ENCODE assay signal across 8 cellular contexts in the genomic region with DNA sequence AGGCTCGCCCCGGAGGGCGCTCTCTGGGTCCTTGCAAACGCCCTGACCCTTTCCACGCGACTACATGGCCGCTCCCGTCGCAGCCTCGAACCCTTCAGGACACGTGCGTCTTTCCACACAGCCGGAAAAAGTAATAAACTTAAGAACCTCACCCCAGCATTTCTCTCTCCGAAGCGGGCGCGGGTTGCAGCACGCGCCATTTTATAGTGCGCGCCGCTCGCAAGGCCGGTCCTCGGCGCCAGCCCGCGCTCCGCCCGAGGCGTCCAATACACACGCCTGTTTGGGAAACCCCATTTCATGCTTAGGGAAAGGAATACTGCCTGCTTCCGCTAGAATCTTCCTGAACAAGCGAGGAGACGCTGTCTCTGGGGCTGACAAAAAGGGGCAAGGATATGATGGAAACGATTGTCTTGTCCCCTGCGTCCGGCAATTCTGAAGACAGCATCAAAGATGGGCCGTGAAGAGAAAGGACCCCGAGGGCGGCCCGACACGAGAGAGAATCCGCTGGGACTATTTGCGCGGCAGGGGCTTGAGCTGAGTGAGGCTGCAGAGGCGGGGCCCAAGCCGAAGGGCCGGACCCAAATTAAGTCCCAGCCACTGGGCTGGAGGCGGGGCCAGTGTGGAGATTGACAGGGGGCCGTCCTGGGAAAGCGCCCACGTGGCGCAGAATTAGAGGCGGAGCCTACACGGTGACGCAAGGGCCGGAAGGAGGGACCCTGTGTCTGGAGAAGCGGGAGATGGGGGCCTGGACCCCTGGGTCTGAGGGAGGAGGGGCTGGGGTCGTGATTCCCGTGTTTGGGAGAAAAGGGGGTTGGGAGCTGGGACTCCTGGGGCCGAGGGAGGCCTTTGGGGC. TPM values are rescaled to one million over a fixed set of nuclear protein-coding genes. Genes with fewer than 3 reads are reported as not detected.
DNase-seq lines count a peak whose midpoint lies in the region; ATAC-seq, FAIRE-seq and TF ChIP-seq lines count a peak whose summit lies in the region.

No MANE protein-coding gene starts in this region.

- H3K4me3 ChIP-seq in fibroblast of mammary gland (ENCODE audit: control insufficient read depth, low read depth, low read length), result peak overlapping the region; percentile 99

- H3K36me3 Mint-ChIP-seq in naive thymus-derived CD8-positive, alpha-beta T cell, result peaks cover 0 to 20% (median 5%) of the 10 kb centered on the region in 3 donors
- peaks cover 23 to 42% of the 10 kb centered on the region in 2 donors for H3K36me3 Mint-ChIP-seq in stimulated activated naive B cell treated with anti-CD40 and anti-IgM and Interleukin-4, amounts not matched to agents 10 μg/mL and 1 μg/mL and 100 μg/mL, for 72 hours

- peaks cover 24 to 47% (median 40%) of the 10 kb centered on the region in 4 donors for H3K4me1 Mint-ChIP-seq in naive thymus-derived CD8-positive, alpha-beta T cell
- H3K4me1 Mint-ChIP-seq in stimulated activated naive B cell treated with anti-CD40 and anti-IgM and Interleukin-4, amounts not matched to agents 10 μg/mL and 1 μg/mL and 100 μg/mL, for 72 hours, result peaks cover 30 to 42% of the 10 kb centered on the region in 2 donors

- H3K27ac Mint-ChIP-seq in naive thymus-derived CD8-positive, alpha-beta T cell, result peak overlapping the region; percentile 99 to 100 (median 100)
- H3K27ac Mint-ChIP-seq in stimulated activated naive B cell treated with anti-CD40 and anti-IgM and Interleukin-4, amounts not matched to agents 10 μg/mL and 1 μg/mL and 100 μg/mL, for 72 hours, result peak overlapping the region; percentile 100

- no peaks in the 10 kb centered on the region for H3K9me3 Mint-ChIP-seq in naive thymus-derived CD8-positive, alpha-beta T cell
- H3K9me3 Mint-ChIP-seq in stimulated activated naive B cell treated with anti-CD40 and anti-IgM and Interleukin-4, amounts not matched to agents 10 μg/mL and 1 μg/mL and 100 μg/mL, for 72 hours, result peaks cover 0 to under 1% of the 10 kb centered on the region in 2 donors

- H3K27ac ChIP-seq in RWPE1, result peak overlapping the region; percentile 97

- CTCF ChIA-PET in RWPE1 (lab: Yijun Ruan, JAX), result no interaction called here

- peak overlapping the region; percentile 89 to 100 (median 99) for H3K4me3 Mint-ChIP-seq in naive thymus-derived CD8-positive, alpha-beta T cell
- peak overlapping the region; percentile 92 to 98 for H3K4me3 Mint-ChIP-seq in stimulated activated naive B cell treated with anti-CD40 and anti-IgM and Interleukin-4, amounts not matched to agents 10 μg/mL and 1 μg/mL and 100 μg/mL, for 72 hours

- TF ChIP-seq CTCF in RWPE1 (conservative IDR thresholded peaks at IDR 0.05; ENCODE audit: low read depth) (no peak), fibroblast of mammary gland (conservative IDR thresholded peaks at IDR 0.05; ENCODE audit: control insufficient read depth, insufficient read depth, low read depth, low read length) (no peak)

- FAIRE-seq in H54 (lab: Jason Lieb, UNC), result peak; percentile 65

- H3K27me3 Mint-ChIP-seq in naive thymus-derived CD8-positive, alpha-beta T cell, result no peaks in the 10 kb centered on the region
- peaks cover under 1 to 2% of the 10 kb centered on the region in 2 donors for H3K27me3 Mint-ChIP-seq in stimulated activated naive B cell treated with anti-CD40 and anti-IgM and Interleukin-4, amounts not matched to agents 10 μg/mL and 1 μg/mL and 100 μg/mL, for 72 hours

- TF ChIP-seq POLR2A in H54 (IDR thresholded peaks at IDR 0.05; ENCODE audit: low read depth, low read length), result peak; percentile 84

- DNase-seq in EL, result peak; percentile 99
- peak; percentile 97 for DNase-seq in H54 (ENCODE audit: insufficient read length, low spot score)
- peak; percentile 99 for DNase-seq in LoVo (ENCODE audit: low spot score)
- peak; percentile 97 for DNase-seq in RWPE1 (ENCODE audit: low spot score)
- peak; percentile 96 for DNase-seq in activated T-helper 9 cell treated with anti-CD3 and anti-CD28 coated beads, Interleukin-2, amount 50 U/mL, for 16 hours (ENCODE audit: low read depth)
- DNase-seq in fibroblast of mammary gland (ENCODE audit: low read depth), result peak; percentile 98
- peak; percentile 92 to 100 (median 98) for DNase-seq in naive thymus-derived CD8-positive, alpha-beta T cell
- peak; percentile 98 for DNase-seq in stimulated activated naive B cell treated with anti-CD40 and anti-IgM and Interleukin-4, amounts not matched to agents 10 μg/mL and 1 μg/mL and 100 μg/mL, for 72 hours

- POLR2A ChIA-PET in RWPE1 (lab: Yijun Ruan, JAX; ENCODE audit: low non-redundant PET), result interaction anchor here (0.6 kb wide), 1 partner anchor 20 kb away, joined by 3 read pairs; no protein-coding TSS in a partner anchor
- POLR2A ChIA-PET in naive thymus-derived CD8-positive, alpha-beta T cell (lab: Charles Lee), result interaction anchor here (0.7 to 2.5 kb wide), 12 partner anchors 12 to 875 kb away, joined by 3 to 18 read pairs (median 4); partner anchors contain the start of genes JOSD2, NR1H2, NUP62 and POLD1

- peak; percentile 95 to 96 for ATAC-seq in naive thymus-derived CD8-positive, alpha-beta T cell
- peak; percentile 95 to 98 for ATAC-seq in stimulated activated naive B cell treated with anti-CD40 and anti-IgM and Interleukin-4, amounts not matched to agents 10 μg/mL and 1 μg/mL and 100 μg/mL, for 72 hours (replicated peaks)

RNA-seq across cellular contexts. Expression of gene ACP4, which starts 14.4 kb away (rescaled TPM):
- total RNA-seq in naive thymus-derived CD8-positive, alpha-beta T cell, result not detected
- under 1 TPM in 1 of 3 donors, not detected in 2; 0.14 TPM for polyA plus RNA-seq in naive thymus-derived CD8-positive, alpha-beta T cell

RNA-seq across cellular contexts. Expression of gene KLK1, which starts 18.9 kb away (rescaled TPM):
- not detected for total RNA-seq in naive thymus-derived CD8-positive, alpha-beta T cell
- polyA plus RNA-seq in naive thymus-derived CD8-positive, alpha-beta T cell, result not detected

RNA-seq across cellular contexts. Expression of gene KLK15, which starts 28.7 kb away (rescaled TPM):
- not detected for total RNA-seq in naive thymus-derived CD8-positive, alpha-beta T cell
- not detected for polyA plus RNA-seq in naive thymus-derived CD8-positive, alpha-beta T cell

RNA-seq across cellular contexts. Expression of gene GPR32, which starts 34.4 kb away (rescaled TPM):
- total RNA-seq in naive thymus-derived CD8-positive, alpha-beta T cell, result not detected
- polyA plus RNA-seq in naive thymus-derived CD8-positive, alpha-beta T cell, result not detected

RNA-seq across cellular contexts. Expression of gene KLK3, which starts 50.1 kb away (rescaled TPM):
- total RNA-seq in naive thymus-derived CD8-positive, alpha-beta T cell, result not detected
- polyA plus RNA-seq in naive thymus-derived CD8-positive, alpha-beta T cell, result not detected

Comparison
In these comparisons a context has a peak if more than half of its experiments do, and no peak if none do; other contexts are left out.
1. Peak in every context shown above with its lines: DNase-seq, ATAC-seq, H3K4me3 ChIP-seq and H3K27ac ChIP-seq.